ENCODE assay signal across 9 cellular contexts in genomic region chr18:63236990-63237389, GRCh38.
DNase-seq lines count a peak whose midpoint lies in the region; ATAC-seq and TF ChIP-seq lines count a peak whose summit lies in the region.
"Had no signal": no experiment of that assay in that cellular context is flagged by ENCODE, and none has a peak within 500 bp of the region (broad histone marks: within the 10 kb centered on the region; RNA-seq: fewer than 3 reads in every experiment).

No MANE protein-coding gene starts in this region.

- no peak overlapping the region for H3K4me3 Mint-ChIP-seq in activated CD8-positive, alpha-beta T cell treated with anti-CD3 and anti-CD28 coated beads for 36 hours
- H3K4me3 Mint-ChIP-seq in activated CD8-positive, alpha-beta T cell treated with anti-CD3 and anti-CD28 coated beads, Interleukin-2, amount 10 ng/mL, durations not matched to agents 7 days and 5 days, result no peak overlapping the region
- no peak overlapping the region for H3K4me3 Mint-ChIP-seq in glutamatergic neuron (ENCODE audit: unreplicated experiment)

- H3K27ac ChIP-seq in cingulate gyrus (ENCODE audit: low read depth, low read length), result peak overlapping the region; percentile 61
- peak overlapping the region; percentile 94 for H3K27ac ChIP-seq in muscle layer of duodenum (ENCODE audit: low read length)
- H3K27ac ChIP-seq in upper lobe of left lung, result peak overlapping the region; percentile 73 to 82 (median 79)

- peak overlapping the region; percentile 94 for H3K27ac Mint-ChIP-seq in activated CD8-positive, alpha-beta T cell treated with anti-CD3 and anti-CD28 coated beads for 36 hours
- H3K27ac Mint-ChIP-seq in activated CD8-positive, alpha-beta T cell treated with anti-CD3 and anti-CD28 coated beads, Interleukin-2, amount 10 ng/mL, durations not matched to agents 7 days and 5 days, result no peak overlapping the region
- H3K27ac Mint-ChIP-seq in glutamatergic neuron (ENCODE audit: unreplicated experiment), result no peak overlapping the region

- peaks cover 25% of the 10 kb centered on the region for H3K9me3 Mint-ChIP-seq in activated CD8-positive, alpha-beta T cell treated with anti-CD3 and anti-CD28 coated beads for 36 hours
- H3K9me3 Mint-ChIP-seq in activated CD8-positive, alpha-beta T cell treated with anti-CD3 and anti-CD28 coated beads, Interleukin-2, amount 10 ng/mL, durations not matched to agents 7 days and 5 days (ENCODE audit: insufficient read depth), result peaks cover 11% of the 10 kb centered on the region
- peaks cover 1% of the 10 kb centered on the region for H3K9me3 Mint-ChIP-seq in glutamatergic neuron (ENCODE audit: unreplicated experiment)

- H3K9me3 ChIP-seq in muscle layer of duodenum (ENCODE audit: control insufficient read depth in 1 of 2, low read length in 2 of 2) (no peaks in the 10 kb centered on the region), upper lobe of left lung (no peaks in the 10 kb centered on the region)

- no peak for TF ChIP-seq CTCF in activated CD8-positive, alpha-beta T cell treated with anti-CD3 and anti-CD28 coated beads for 36 hours (IDR thresholded peaks at IDR 0.05)
- no peak for TF ChIP-seq CTCF in upper lobe of left lung (IDR thresholded peaks at IDR 0.05)
- no peak for TF ChIP-seq CTCF in glutamatergic neuron (IDR thresholded peaks at IDR 0.05; ENCODE audit: partially characterized antibody, unreplicated experiment)

- no peak for TF ChIP-seq POLR2A in upper lobe of left lung (IDR thresholded peaks at IDR 0.05)

- ATAC-seq in activated CD8-positive, alpha-beta T cell treated with anti-CD3 and anti-CD28 coated beads for 36 hours, result no peak
- no peak for ATAC-seq in activated CD8-positive, alpha-beta T cell treated with anti-CD3 and anti-CD28 coated beads, Interleukin-2, amount 10 ng/mL, durations not matched to agents 7 days and 5 days
- ATAC-seq in upper lobe of left lung (ENCODE audit: low FRiP score in 2 of 2) (peak; percentile 45 to 47), GM18868 (IDR thresholded peaks at IDR 0.05; ENCODE audit: unreplicated experiment) (no peak)

- 83 to 87% methylated on average over 14 of the region's 14 CpGs for WGBS in upper lobe of left lung, 2 donors

- peaks cover 8 to 28% of the 10 kb centered on the region in 2 donors for H3K4me1 ChIP-seq in muscle layer of duodenum (ENCODE audit: control insufficient read depth in 1 of 2, insufficient read depth in 2 of 2, low read length in 2 of 2)
- peaks cover 8 to 21% (median 13%) of the 10 kb centered on the region in 4 donors for H3K4me1 ChIP-seq in upper lobe of left lung

- peaks cover 73% of the 10 kb centered on the region for H3K4me1 Mint-ChIP-seq in activated CD8-positive, alpha-beta T cell treated with anti-CD3 and anti-CD28 coated beads for 36 hours (ENCODE audit: low read depth)
- peaks cover 75% of the 10 kb centered on the region for H3K4me1 Mint-ChIP-seq in activated CD8-positive, alpha-beta T cell treated with anti-CD3 and anti-CD28 coated beads, Interleukin-2, amount 10 ng/mL, durations not matched to agents 7 days and 5 days (ENCODE audit: low read depth)
- H3K4me1 Mint-ChIP-seq in glutamatergic neuron (ENCODE audit: low read depth, unreplicated experiment), result peaks cover 11% of the 10 kb centered on the region

- intact Hi-C loops in activated CD8-positive, alpha-beta T cell treated with anti-CD3 and anti-CD28 coated beads for 36 hours (cut with micrococcal nuclease), result no loop called here

- no peak for TF ChIP-seq EP300 in upper lobe of left lung (IDR thresholded peaks at IDR 0.05)

- peak overlapping the region; percentile 10 to 24 for H3K4me3 ChIP-seq in muscle layer of duodenum (ENCODE audit: low read depth in 1 of 2, low read length in 2 of 2)
- no peak overlapping the region for H3K4me3 ChIP-seq in upper lobe of left lung

- H3K36me3 ChIP-seq in muscle layer of duodenum (ENCODE audit: control insufficient read depth in 1 of 2, insufficient read depth in 2 of 2, low read length in 2 of 2) (no peaks in the 10 kb centered on the region), upper lobe of left lung (no peaks in the 10 kb centered on the region)

- H3K27me3 Mint-ChIP-seq in activated CD8-positive, alpha-beta T cell treated with anti-CD3 and anti-CD28 coated beads for 36 hours, result no peaks in the 10 kb centered on the region
- no peaks in the 10 kb centered on the region for H3K27me3 Mint-ChIP-seq in activated CD8-positive, alpha-beta T cell treated with anti-CD3 and anti-CD28 coated beads, Interleukin-2, amount 10 ng/mL, durations not matched to agents 7 days and 5 days (ENCODE audit: low read depth)
- no peaks in the 10 kb centered on the region for H3K27me3 Mint-ChIP-seq in glutamatergic neuron (ENCODE audit: unreplicated experiment)

- POLR2A ChIA-PET in activated CD8-positive, alpha-beta T cell treated with anti-CD3 and anti-CD28 coated beads for 36 hours (lab: Charles Lee), result interaction anchor here (0.9 to 1.2 kb wide), 2 partner anchors 79 to 83 kb away, joined by 3 read pairs; no protein-coding TSS in a partner anchor
- POLR2A ChIA-PET in activated CD8-positive, alpha-beta T cell treated with anti-CD3 and anti-CD28 coated beads, Interleukin-2, amount 10 ng/mL, durations not matched to agents 7 days and 5 days (lab: Charles Lee), result no interaction called here

- no peak for DNase-seq in activated CD8-positive, alpha-beta T cell treated with anti-CD3 and anti-CD28 coated beads for 36 hours
- no peak for DNase-seq in activated CD8-positive, alpha-beta T cell treated with anti-CD3 and anti-CD28 coated beads, Interleukin-2, amount 10 ng/mL, durations not matched to agents 7 days and 5 days
- DNase-seq in upper lobe of left lung, result peak in 1 of 2 donors; percentile 63
- DNase-seq in RKO (ENCODE audit: low spot score), result no peak
- no peak for DNase-seq in glutamatergic neuron
- DNase-seq: activated CD8-positive, alpha-beta memory T cell treated with anti-CD3 and anti-CD28 coated beads, Interleukin-2, amount 50 U/mL, for 4 hours had no signal

- no peaks in the 10 kb centered on the region for H3K27me3 ChIP-seq in muscle layer of duodenum (ENCODE audit: low read depth, low read length)
- H3K27me3 ChIP-seq in upper lobe of left lung, result no peaks in the 10 kb centered on the region

- peaks cover 86% of the 10 kb centered on the region for H3K36me3 Mint-ChIP-seq in activated CD8-positive, alpha-beta T cell treated with anti-CD3 and anti-CD28 coated beads for 36 hours (ENCODE audit: low read depth)
- H3K36me3 Mint-ChIP-seq in activated CD8-positive, alpha-beta T cell treated with anti-CD3 and anti-CD28 coated beads, Interleukin-2, amount 10 ng/mL, durations not matched to agents 7 days and 5 days (ENCODE audit: low read depth), result peaks cover 88% of the 10 kb centered on the region
- no peaks in the 10 kb centered on the region for H3K36me3 Mint-ChIP-seq in glutamatergic neuron (ENCODE audit: unreplicated experiment)

- CTCF ChIA-PET in activated CD8-positive, alpha-beta T cell treated with anti-CD3 and anti-CD28 coated beads for 36 hours (lab: Charles Lee), result interaction anchor here (1.0 kb wide), 1 partner anchor 17 kb away, joined by 3 read pairs; no protein-coding TSS in a partner anchor
- CTCF ChIA-PET in activated CD8-positive, alpha-beta T cell treated with anti-CD3 and anti-CD28 coated beads, Interleukin-2, amount 10 ng/mL, durations not matched to agents 7 days and 5 days (lab: Charles Lee), result interaction anchor here (1.7 to 1.9 kb wide), 2 partner anchors 81 to 82 kb away, joined by 4 to 5 read pairs; no protein-coding TSS in a partner anchor

Comparison
In these comparisons a context has a peak if more than half of its experiments do, and no peak if none do; other contexts are left out.
1. ATAC-seq: peak in upper lobe of left lung (2 of 2); none in activated CD8-positive, alpha-beta T cell treated with anti-CD3 and anti-CD28 coated beads for 36 hours (single experiment), activated CD8-positive, alpha-beta T cell treated with anti-CD3 and anti-CD28 coated beads, Interleukin-2, amount 10 ng/mL, durations not matched to agents 7 days and 5 days (single experiment) and GM18868 (single experiment).
2. H3K4me3 ChIP-seq: peak in muscle layer of duodenum (2 of 2); none in upper lobe of left lung (0 of 4).
3. Peak in every context shown above with its lines, with median percentiles within 50 percentile points of each other: H3K27ac ChIP-seq.